9 cellular contexts compared by ENCODE assay signal in the genomic region with DNA sequence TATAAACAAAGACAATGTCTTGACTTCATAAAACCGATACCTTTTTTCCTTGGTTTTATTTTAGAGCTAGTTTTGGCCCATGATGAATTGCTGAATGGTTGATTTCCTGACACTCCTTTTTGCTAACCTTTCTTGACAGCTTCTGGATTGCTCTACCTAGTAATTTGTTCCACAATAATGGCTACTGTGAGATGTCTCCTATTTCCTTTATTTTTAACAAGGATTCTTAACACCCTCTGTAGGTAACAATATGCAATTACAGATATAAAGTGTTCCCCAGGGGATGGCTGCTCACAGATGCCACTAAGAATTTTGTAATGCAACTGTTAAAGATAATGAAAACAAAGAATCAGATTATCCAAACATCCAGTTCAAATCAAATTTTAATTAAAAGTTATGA.
DNase-seq lines count a peak whose midpoint lies in the region; ATAC-seq and TF ChIP-seq lines count a peak whose summit lies in the region.
"Had no signal": no experiment of that assay in that cellular context is flagged by ENCODE, and none has a peak within 500 bp of the region (broad histone marks: within the 10 kb centered on the region; RNA-seq: fewer than 3 reads in every experiment).

No MANE protein-coding gene starts in this region.

- H3K36me3 Mint-ChIP-seq in activated T-cell treated with anti-CD3 and anti-CD28 coated beads, Interleukin-2, amount 50 U/mL, for 72 hours (ENCODE audit: insufficient read depth in 2 of 2) = no peaks in the 10 kb centered on the region
- H3K36me3 Mint-ChIP-seq: activated naive CD8-positive, alpha-beta T cell had no signal

- no peaks in the 10 kb centered on the region for H3K4me1 ChIP-seq in mesenchymal stem cell (ENCODE audit: control insufficient read depth, insufficient read depth, low read depth, low read length)
- no peaks in the 10 kb centered on the region for H3K4me1 ChIP-seq in ovary (ENCODE audit: insufficient read depth)

- no peak overlapping the region for H2AFZ ChIP-seq in mesenchymal stem cell (ENCODE audit: low read depth, low read length)

- H3K14ac ChIP-seq in mesenchymal stem cell (ENCODE audit: low read length in 2 of 2) = no peak overlapping the region

- TF ChIP-seq EP300 in ovary (IDR thresholded peaks at IDR 0.05) = no peak

- no peak overlapping the region for H3K4me2 ChIP-seq in mesenchymal stem cell (ENCODE audit: low read length, poor library complexity, severe bottlenecking)

- intact Hi-C loops in ovary (cut with DNase I) = no loop called here

- peak; percentile 78 to 84 for ATAC-seq in activated T-cell treated with anti-CD3 and anti-CD28 coated beads, Interleukin-2, amount 50 U/mL, for 72 hours (replicated peaks in 1 of 2)
- ATAC-seq in HG03432 (IDR thresholded peaks at IDR 0.05; ENCODE audit: unreplicated experiment) = peak; percentile 74

- H3K36me3 ChIP-seq in mesenchymal stem cell (ENCODE audit: control insufficient read depth in 1 of 2, insufficient read depth in 2 of 2, low read depth in 1 of 2, low read length in 2 of 2) (no peaks in the 10 kb centered on the region), ovary (no peaks in the 10 kb centered on the region)

- peaks cover 7% of the 10 kb centered on the region for H3K27me3 Mint-ChIP-seq in activated T-cell treated with anti-CD3 and anti-CD28 coated beads, Interleukin-2, amount 50 U/mL, for 72 hours (ENCODE audit: low read depth)

- H2BK15ac ChIP-seq in mesenchymal stem cell (ENCODE audit: low read depth, poor library complexity, severe bottlenecking) = no peak overlapping the region

- H3K18ac ChIP-seq in mesenchymal stem cell (ENCODE audit: low read depth in 1 of 2, low read length in 2 of 2) = no peak overlapping the region

- 83% methylated on average over 1 of the region's 1 CpG for WGBS in mesenchymal stem cell
- 80 to 82% (median 80%) methylated on average over 1 of the region's 1 CpG for WGBS in ovary, 3 donors

- no peak overlapping the region for H3K9ac ChIP-seq in mesenchymal stem cell (ENCODE audit: low read length)

- H2BK12ac ChIP-seq in mesenchymal stem cell (ENCODE audit: low read length in 2 of 2) = no peak overlapping the region

- H4K91ac ChIP-seq in mesenchymal stem cell (ENCODE audit: low read length) = no peak overlapping the region

- no peak overlapping the region for H3K27ac Mint-ChIP-seq in activated T-cell treated with anti-CD3 and anti-CD28 coated beads, Interleukin-2, amount 50 U/mL, for 72 hours
- H3K27ac Mint-ChIP-seq: activated naive CD8-positive, alpha-beta T cell had no signal

- no peak overlapping the region for H3K23ac ChIP-seq in mesenchymal stem cell (ENCODE audit: low read length in 2 of 2)

- no peak overlapping the region for H3K4me3 ChIP-seq in mesenchymal stem cell (ENCODE audit: insufficient read depth in 1 of 2, low read depth in 1 of 2, low read length in 2 of 2)
- H3K4me3 ChIP-seq in ovary = no peak overlapping the region

- peaks cover 5% of the 10 kb centered on the region for H3K4me1 Mint-ChIP-seq in activated T-cell treated with anti-CD3 and anti-CD28 coated beads, Interleukin-2, amount 50 U/mL, for 72 hours (ENCODE audit: low read depth)

- H3K4me3 Mint-ChIP-seq in activated T-cell treated with anti-CD3 and anti-CD28 coated beads, Interleukin-2, amount 50 U/mL, for 72 hours = no peak overlapping the region
- H3K4me3 Mint-ChIP-seq: activated naive CD8-positive, alpha-beta T cell had no signal

- H3K27ac ChIP-seq in mesenchymal stem cell (ENCODE audit: low read length, poor library complexity, severe bottlenecking) (no peak overlapping the region), ovary (no peak overlapping the region)

- DNase-seq in activated T-cell treated with anti-CD3 and anti-CD28 coated beads, Interleukin-2, amount 50 U/mL, for 72 hours = no peak
- no peak for DNase-seq in activated T-cell treated with anti-CD3 and anti-CD28 coated beads, Interleukin-2, amount 50 U/mL, for 1 hour
- DNase-seq in NCI-H524 treated with DMSO at 0.1 percent for 48 hours (lab: John Stamatoyannopoulos, UW) (peak; percentile 55), cerebellum (ENCODE audit: low spot score) (peak; percentile 75), mesenchymal stem cell (peak; percentile 46), ovary (no peak), GM19240 (ENCODE audit: insufficient read length, low spot score) (no peak)

- peaks cover 4 to 13% of the 10 kb centered on the region in 2 experiments for H3K27me3 ChIP-seq in mesenchymal stem cell (ENCODE audit: control insufficient read depth in 1 of 2, insufficient read depth in 1 of 2, low read length in 2 of 2)
- H3K27me3 ChIP-seq in ovary = no peaks in the 10 kb centered on the region

- H3K9me3 ChIP-seq in mesenchymal stem cell (ENCODE audit: control insufficient read depth, low read length) = no peaks in the 10 kb centered on the region
- H3K9me3 ChIP-seq in ovary = no peaks in the 10 kb centered on the region

- no peak overlapping the region for H2BK5ac ChIP-seq in mesenchymal stem cell (ENCODE audit: low read depth, low read length, poor library complexity, severe bottlenecking)

- H2AK5ac ChIP-seq in mesenchymal stem cell (ENCODE audit: low read length, severe bottlenecking) = no peak overlapping the region

- TF ChIP-seq POLR2A in ovary (IDR thresholded peaks at IDR 0.05) = no peak

- H3K79me1 ChIP-seq in mesenchymal stem cell (replicated peaks; ENCODE audit: low read length, poor library complexity, severe bottlenecking) = no peaks in the 10 kb centered on the region

- no peak overlapping the region for H3K4ac ChIP-seq in mesenchymal stem cell (ENCODE audit: low read depth in 1 of 2, low read length in 2 of 2)

- no peak overlapping the region for H4K8ac ChIP-seq in mesenchymal stem cell (ENCODE audit: low read length)

- TF ChIP-seq CTCF in ovary (IDR thresholded peaks at IDR 0.05) = no peak

- H3K9me3 Mint-ChIP-seq in activated T-cell treated with anti-CD3 and anti-CD28 coated beads, Interleukin-2, amount 50 U/mL, for 72 hours = no peaks in the 10 kb centered on the region

- H2BK120ac ChIP-seq in mesenchymal stem cell (ENCODE audit: low read depth, low read length) = no peak overlapping the region

Comparison
In these comparisons a context has a peak if more than half of its experiments do, and no peak if none do; other contexts are left out.
1. DNase-seq: peak in NCI-H524 treated with DMSO at 0.1 percent for 48 hours (single experiment), cerebellum (single experiment) and mesenchymal stem cell (single experiment); none in activated T-cell treated with anti-CD3 and anti-CD28 coated beads, Interleukin-2, amount 50 U/mL, for 72 hours (0 of 2), activated T-cell treated with anti-CD3 and anti-CD28 coated beads, Interleukin-2, amount 50 U/mL, for 1 hour (single experiment), ovary (0 of 5) and GM19240 (single experiment).